ENCODE assay signal across 1 cellular context in the genomic region with DNA sequence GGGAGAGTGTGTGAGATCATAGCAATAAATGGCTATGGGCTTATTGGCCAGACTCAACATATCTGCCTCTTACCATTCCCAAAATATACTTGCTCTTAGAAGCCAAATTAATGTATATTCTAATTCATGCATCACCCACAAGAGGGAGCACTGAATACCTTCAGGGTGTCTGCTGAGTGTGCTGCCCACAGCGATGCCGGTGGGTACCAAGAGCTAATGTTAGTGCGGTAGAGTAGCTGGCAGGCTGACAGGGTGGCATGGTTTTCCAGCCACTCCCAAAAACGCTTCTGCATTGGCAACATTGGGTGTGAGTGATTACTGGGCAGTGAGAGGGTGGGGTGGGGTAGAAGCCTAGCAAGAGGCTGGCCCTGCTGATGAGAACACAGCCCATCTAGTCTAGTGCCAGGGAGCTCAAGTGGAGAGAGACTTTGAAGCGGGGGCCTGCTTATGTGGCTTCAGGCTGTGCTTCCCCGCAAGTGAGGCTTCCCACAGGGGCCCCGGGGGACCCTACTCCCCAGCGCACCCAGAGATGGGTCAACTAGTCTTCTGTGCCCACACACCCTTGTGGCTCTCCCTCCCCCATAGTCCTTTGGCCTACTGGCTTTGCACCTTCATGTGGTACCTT.
TF ChIP-seq lines count a peak whose summit lies in the region.

No MANE protein-coding gene starts in this region.

TF ChIP-seq in HCT116, 20 proteins besides CTCF, POLR2A, EP300 and RAD21 (continued from another document):
- TF ChIP-seq ELF1 (IDR thresholded peaks at IDR 0.05; ENCODE audit: borderline replicate concordance, low read depth): no peak
- no peak for TF ChIP-seq SIN3A (IDR thresholded peaks at IDR 0.05; ENCODE audit: low read depth)
- TF ChIP-seq POLR2AphosphoS5 (IDR thresholded peaks at IDR 0.05; ENCODE audit: low read depth, low read length): no peak
- TF ChIP-seq ZFX (IDR thresholded peaks at IDR 0.05): no peak
- TF ChIP-seq JUND (IDR thresholded peaks at IDR 0.05): no peak
- TF ChIP-seq SRF (IDR thresholded peaks at IDR 0.05; ENCODE audit: low read depth): no peak
- no peak for TF ChIP-seq EZH2 (IDR thresholded peaks at IDR 0.05)
- TF ChIP-seq TCF7L2 (IDR thresholded peaks at IDR 0.05; ENCODE audit: borderline replicate concordance, extremely low read depth, insufficient read depth, insufficient read length): no peak
- no peak for TF ChIP-seq CBX3 (IDR thresholded peaks at IDR 0.05; ENCODE audit: low read depth)
- no peak for TF ChIP-seq EZH2phosphoT487 (IDR thresholded peaks at IDR 0.05; ENCODE audit: borderline replicate concordance)
- no peak for TF ChIP-seq EGR1 (IDR thresholded peaks at IDR 0.05; ENCODE audit: low read depth)
- no peak for TF ChIP-seq CEBPB (IDR thresholded peaks at IDR 0.05; ENCODE audit: low read depth)
TF ChIP-seq in HCT116: peak in this region for 0.
